In genomic region chr14:101968186-101968585, GRCh38 we compare ENCODE assay signal across 12 cellular contexts. TPM values are rescaled to one million over a fixed set of nuclear protein-coding genes. Genes with fewer than 3 reads are reported as not detected.
DNase-seq lines count a peak whose midpoint lies in the region; ATAC-seq and TF ChIP-seq lines count a peak whose summit lies in the region.
"Had no signal": no experiment of that assay in that cellular context is flagged by ENCODE, and none has a peak within 500 bp of the region (broad histone marks: within the 10 kb centered on the region; RNA-seq: fewer than 3 reads in every experiment).

No MANE protein-coding gene starts in this region.

- no peak for DNase-seq in activated naive CD4-positive, alpha-beta T cell treated with anti-CD3 and anti-CD28 coated beads for 36 hours
- no peak for DNase-seq in OCI-LY7 (ENCODE audit: low spot score)
- DNase-seq in endodermal cell: no peak
- no peak for DNase-seq in stimulated activated effector memory CD8-positive, alpha-beta T cell treated with anti-CD3 and anti-CD28 coated beads, Interleukin-12 subunit alpha, Interleukin-12 subunit beta, amount 100 ng/mL, for 72 hours (ENCODE audit: low spot score in 2 of 2)
- no peak for DNase-seq in NCI-H1417 treated with DMSO at 0.1 percent for 48 hours (lab: John Stamatoyannopoulos, UW)
- no peak for DNase-seq in NCI-H128 (lab: John Stamatoyannopoulos, UW; ENCODE audit: unreplicated experiment)
- DNase-seq: AML-193, aorta, GDM1, left lung had no signal

- no peak overlapping the region for H3K9ac ChIP-seq in endodermal cell (ENCODE audit: extremely low read depth, low read length, poor library complexity, severe bottlenecking)

- no peaks in the 10 kb centered on the region for H3K9me2 ChIP-seq in OCI-LY7 (ENCODE audit: insufficient read depth, low read length)

- POLR2A ChIA-PET in OCI-LY7 (lab: Charles Lee): interaction anchor here (1.0 to 1.2 kb wide), 3 partner anchors 16 to 197 kb away, joined by 3 to 4 read pairs (median 3); no protein-coding TSS in a partner anchor

- peaks cover 10% of the 10 kb centered on the region for H3K36me3 Mint-ChIP-seq in activated naive CD4-positive, alpha-beta T cell treated with anti-CD3 and anti-CD28 coated beads, Interleukin-2, amount 50 U/mL, for 24 hours
- H3K36me3 Mint-ChIP-seq in activated naive CD4-positive, alpha-beta T cell treated with anti-CD3 and anti-CD28 coated beads for 36 hours (ENCODE audit: low read depth): peaks cover 7% of the 10 kb centered on the region
- peaks cover 26% of the 10 kb centered on the region for H3K36me3 Mint-ChIP-seq in endodermal cell (ENCODE audit: low read depth)
- peaks cover 47% of the 10 kb centered on the region for H3K36me3 Mint-ChIP-seq in stimulated activated effector memory CD8-positive, alpha-beta T cell treated with anti-CD3 and anti-CD28 coated beads, Interleukin-12 subunit alpha, Interleukin-12 subunit beta, amount 100 ng/mL, for 72 hours

- peak overlapping the region; percentile 1 for H3K4me3 Mint-ChIP-seq in activated naive CD4-positive, alpha-beta T cell treated with anti-CD3 and anti-CD28 coated beads, Interleukin-2, amount 50 U/mL, for 24 hours
- H3K4me3 Mint-ChIP-seq in activated naive CD4-positive, alpha-beta T cell treated with anti-CD3 and anti-CD28 coated beads for 36 hours: no peak overlapping the region
- no peak overlapping the region for H3K4me3 Mint-ChIP-seq in endodermal cell
- no peak overlapping the region for H3K4me3 Mint-ChIP-seq in stimulated activated effector memory CD8-positive, alpha-beta T cell treated with anti-CD3 and anti-CD28 coated beads, Interleukin-12 subunit alpha, Interleukin-12 subunit beta, amount 100 ng/mL, for 72 hours

- H3K36me3 ChIP-seq in OCI-LY7 (ENCODE audit: insufficient read depth, low read length): peaks cover 21% of the 10 kb centered on the region
- peaks cover 27% of the 10 kb centered on the region for H3K36me3 ChIP-seq in endodermal cell (ENCODE audit: control insufficient read depth, insufficient read depth, low read length)

- H3K27ac ChIP-seq in OCI-LY7 (ENCODE audit: low read depth, low read length, poor library complexity, severe bottlenecking) (no peak overlapping the region), endodermal cell (ENCODE audit: low read depth, low read length) (no peak overlapping the region)
- H3K27ac ChIP-seq: left lung had no signal

- 0 out of 2 replicates have a peak overlapping the region, but pooled peaks have one; percentile 14 for H3K4me2 ChIP-seq in OCI-LY7 (ENCODE audit: low read length)

- CTCF ChIA-PET in activated naive CD4-positive, alpha-beta T cell treated with anti-CD3 and anti-CD28 coated beads for 36 hours (lab: Charles Lee): interaction anchor here (1.0 to 1.2 kb wide), 2 partner anchors 34 to 128 kb away, joined by 5 read pairs; no protein-coding TSS in a partner anchor
- CTCF ChIA-PET in OCI-LY7 (lab: Charles Lee; ENCODE audit: unreplicated experiment): no interaction called here

- H3K4me3 ChIP-seq in OCI-LY7 (ENCODE audit: low read depth, low read length, poor library complexity, severe bottlenecking) (no peak overlapping the region), endodermal cell (ENCODE audit: low read length) (peak overlapping the region; percentile 42)
- H3K4me3 ChIP-seq: left lung had no signal

- no peak overlapping the region for H3K27ac Mint-ChIP-seq in activated naive CD4-positive, alpha-beta T cell treated with anti-CD3 and anti-CD28 coated beads, Interleukin-2, amount 50 U/mL, for 24 hours
- H3K27ac Mint-ChIP-seq in activated naive CD4-positive, alpha-beta T cell treated with anti-CD3 and anti-CD28 coated beads for 36 hours: no peak overlapping the region
- peak overlapping the region; percentile 49 for H3K27ac Mint-ChIP-seq in endodermal cell
- peak overlapping the region; percentile 24 for H3K27ac Mint-ChIP-seq in stimulated activated effector memory CD8-positive, alpha-beta T cell treated with anti-CD3 and anti-CD28 coated beads, Interleukin-12 subunit alpha, Interleukin-12 subunit beta, amount 100 ng/mL, for 72 hours

- peaks cover 61% of the 10 kb centered on the region for H3K4me1 Mint-ChIP-seq in activated naive CD4-positive, alpha-beta T cell treated with anti-CD3 and anti-CD28 coated beads, Interleukin-2, amount 50 U/mL, for 24 hours
- H3K4me1 Mint-ChIP-seq in activated naive CD4-positive, alpha-beta T cell treated with anti-CD3 and anti-CD28 coated beads for 36 hours (ENCODE audit: low read depth): peaks cover 50% of the 10 kb centered on the region
- peaks cover 21% of the 10 kb centered on the region for H3K4me1 Mint-ChIP-seq in endodermal cell
- H3K4me1 Mint-ChIP-seq in stimulated activated effector memory CD8-positive, alpha-beta T cell treated with anti-CD3 and anti-CD28 coated beads, Interleukin-12 subunit alpha, Interleukin-12 subunit beta, amount 100 ng/mL, for 72 hours: peaks cover 42% of the 10 kb centered on the region

- H3K27me3 ChIP-seq in endodermal cell (ENCODE audit: control insufficient read depth, insufficient read depth, low read length, poor library complexity, severe bottlenecking): no peaks in the 10 kb centered on the region
- H3K27me3 ChIP-seq: left lung had no signal

- no peak for ATAC-seq in stimulated activated effector memory CD8-positive, alpha-beta T cell treated with anti-CD3 and anti-CD28 coated beads, Interleukin-12 subunit alpha, Interleukin-12 subunit beta, amount 100 ng/mL, for 72 hours
- ATAC-seq in GM18870 (IDR thresholded peaks at IDR 0.05; ENCODE audit: unreplicated experiment): no peak
- ATAC-seq: left lung had no signal

- H3K4me1 ChIP-seq in OCI-LY7 (ENCODE audit: insufficient read depth, low read length, poor library complexity, severe bottlenecking) (peaks cover 35% of the 10 kb centered on the region), endodermal cell (ENCODE audit: control insufficient read depth, insufficient read depth, low read length) (peaks cover 5% of the 10 kb centered on the region)

- BruUV-seq in OCI-LY7 (replicated peaks; lab: Mats Ljungman, UMichigan): no TSS peak

- no peaks in the 10 kb centered on the region for H3K27me3 Mint-ChIP-seq in activated naive CD4-positive, alpha-beta T cell treated with anti-CD3 and anti-CD28 coated beads, Interleukin-2, amount 50 U/mL, for 24 hours
- no peaks in the 10 kb centered on the region for H3K27me3 Mint-ChIP-seq in activated naive CD4-positive, alpha-beta T cell treated with anti-CD3 and anti-CD28 coated beads for 36 hours (ENCODE audit: low read depth)
- peaks cover 8% of the 10 kb centered on the region for H3K27me3 Mint-ChIP-seq in endodermal cell (ENCODE audit: insufficient read depth)

- 96% methylated on average over 3 to 4 of the region's 4 CpGs for WGBS in endodermal cell (ENCODE audit: insufficient coverage in 1 of 2, insufficient read length in 1 of 2), 2 experiments

- H3K79me2 ChIP-seq in OCI-LY7 (ENCODE audit: insufficient read depth, low read depth, low read length): peaks cover 79% of the 10 kb centered on the region

- peaks cover 17% of the 10 kb centered on the region; the same call in 1 of the 2 replicates for H4K20me1 ChIP-seq in OCI-LY7 (ENCODE audit: insufficient read depth, low read length)

- no peak overlapping the region for H2AFZ ChIP-seq in OCI-LY7 (ENCODE audit: low read length)

- H3K9me3 ChIP-seq in OCI-LY7 (ENCODE audit: low read length): no peaks in the 10 kb centered on the region
- H3K9me3 ChIP-seq in endodermal cell (ENCODE audit: control insufficient read depth, low read length): no peaks in the 10 kb centered on the region
- H3K9me3 ChIP-seq: left lung had no signal

- no peak for TF ChIP-seq CTCF in OCI-LY7 (conservative IDR thresholded peaks at IDR 0.05; ENCODE audit: low read length)
- no peak for TF ChIP-seq CTCF in endodermal cell (conservative IDR thresholded peaks at IDR 0.05)

- H3K9me3 Mint-ChIP-seq in activated naive CD4-positive, alpha-beta T cell treated with anti-CD3 and anti-CD28 coated beads, Interleukin-2, amount 50 U/mL, for 24 hours: no peaks in the 10 kb centered on the region
- no peaks in the 10 kb centered on the region for H3K9me3 Mint-ChIP-seq in activated naive CD4-positive, alpha-beta T cell treated with anti-CD3 and anti-CD28 coated beads for 36 hours
- no peaks in the 10 kb centered on the region for H3K9me3 Mint-ChIP-seq in endodermal cell
- no peaks in the 10 kb centered on the region for H3K9me3 Mint-ChIP-seq in stimulated activated effector memory CD8-positive, alpha-beta T cell treated with anti-CD3 and anti-CD28 coated beads, Interleukin-12 subunit alpha, Interleukin-12 subunit beta, amount 100 ng/mL, for 72 hours

- intact Hi-C loops in activated naive CD4-positive, alpha-beta T cell treated with anti-CD3 and anti-CD28 coated beads for 36 hours (cut with micrococcal nuclease): loop anchor here (10.0 kb wide), 2 partner anchors 237 to 627 kb away; partner anchors contain the start of gene RCOR1
- intact Hi-C loops in OCI-LY7 (cut with micrococcal nuclease; ENCODE audit: unreplicated experiment): no loop called here

RNA-seq across cellular contexts. Expression of gene DYNC1H1, which starts 3.8 kb away (rescaled TPM):
- total RNA-seq in activated naive CD4-positive, alpha-beta T cell treated with anti-CD3 and anti-CD28 coated beads for 36 hours: 100 to 1,000 TPM; 207 to 208 TPM
- 207 and 209 TPM in 2 replicates for total RNA-seq in OCI-LY7 (2014; rRNA removed; shearing (Covaris generic))
- total RNA-seq in OCI-LY7 (2022) (291 TPM in 2 replicates), endodermal cell (100 to 1,000 TPM; 438 to 443 TPM)
- polyA plus RNA-seq in endodermal cell (2013, experiment 1 of 2): 270 TPM
- polyA plus RNA-seq in endodermal cell (2013, experiment 2 of 2): 306 TPM

Comparison
In these comparisons a context has a peak if more than half of its experiments do, and no peak if none do; other contexts are left out.
1. H3K27ac Mint-ChIP-seq: peak in endodermal cell (single experiment) and stimulated activated effector memory CD8-positive, alpha-beta T cell treated with anti-CD3 and anti-CD28 coated beads, Interleukin-12 subunit alpha, Interleukin-12 subunit beta, amount 100 ng/mL, for 72 hours (single experiment); none in activated naive CD4-positive, alpha-beta T cell treated with anti-CD3 and anti-CD28 coated beads, Interleukin-2, amount 50 U/mL, for 24 hours (single experiment) and activated naive CD4-positive, alpha-beta T cell treated with anti-CD3 and anti-CD28 coated beads for 36 hours (single experiment).